ENCODE assay signal across 1 cellular context in the genomic region with DNA sequence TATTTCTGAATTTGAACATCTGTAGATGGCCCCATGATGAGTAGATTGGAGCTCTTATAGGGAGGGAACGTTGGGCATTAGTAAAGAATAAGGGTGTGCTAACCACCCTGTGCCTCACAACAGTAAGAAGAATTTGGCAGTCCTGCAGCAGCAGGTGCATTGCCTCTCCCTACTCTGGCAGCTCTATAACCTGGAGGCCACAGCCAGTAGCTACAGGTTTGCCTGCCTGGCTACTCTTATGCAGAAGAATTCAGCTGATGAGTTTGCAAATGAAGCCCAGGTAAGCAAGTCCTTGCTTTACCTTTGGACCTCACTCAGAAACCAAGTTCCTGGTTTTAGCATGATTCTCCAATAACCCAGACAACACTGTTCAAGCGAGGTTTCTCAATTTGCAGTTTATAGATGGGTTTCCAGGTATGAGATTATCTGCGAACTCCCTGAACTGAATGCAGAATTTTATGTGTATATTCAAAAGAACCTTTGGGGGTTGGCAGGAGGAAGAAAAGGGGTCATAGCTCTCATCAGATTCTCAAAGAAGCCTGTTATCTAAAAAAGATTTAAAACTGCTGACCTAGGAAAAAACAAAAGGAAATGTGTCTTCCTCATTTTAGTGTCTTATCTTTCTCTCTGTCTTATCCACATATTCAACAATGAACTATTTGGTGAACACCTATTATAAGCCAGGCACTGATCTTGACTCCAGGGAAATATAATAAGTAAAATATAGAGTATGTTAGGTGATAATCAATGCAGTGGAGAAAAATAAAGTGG.
TF ChIP-seq lines count a peak whose summit lies in the region.

No MANE protein-coding gene starts in this region.

TF ChIP-seq in A549, 52 proteins besides CTCF, POLR2A, EP300 and RAD21:
- peak; percentile 85 for TF ChIP-seq MAFK (IDR thresholded peaks at IDR 0.05; ENCODE audit: partially characterized antibody)
- TF ChIP-seq, protein P1, sequence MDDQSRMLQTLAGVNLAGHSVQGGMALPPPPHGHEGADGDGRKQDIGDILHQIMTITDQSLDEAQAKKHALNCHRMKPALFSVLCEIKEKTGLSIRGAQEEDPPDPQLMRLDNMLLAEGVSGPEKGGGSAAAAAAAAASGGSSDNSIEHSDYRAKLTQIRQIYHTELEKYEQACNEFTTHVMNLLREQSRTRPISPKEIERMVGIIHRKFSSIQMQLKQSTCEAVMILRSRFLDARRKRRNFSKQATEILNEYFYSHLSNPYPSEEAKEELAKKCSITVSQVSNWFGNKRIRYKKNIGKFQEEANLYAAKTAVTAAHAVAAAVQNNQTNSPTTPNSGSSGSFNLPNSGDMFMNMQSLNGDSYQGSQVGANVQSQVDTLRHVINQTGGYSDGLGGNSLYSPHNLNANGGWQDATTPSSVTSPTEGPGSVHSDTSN (IDR thresholded peaks at IDR 0.05) = no peak
